10 cellular contexts compared by ENCODE assay signal in the genomic region with DNA sequence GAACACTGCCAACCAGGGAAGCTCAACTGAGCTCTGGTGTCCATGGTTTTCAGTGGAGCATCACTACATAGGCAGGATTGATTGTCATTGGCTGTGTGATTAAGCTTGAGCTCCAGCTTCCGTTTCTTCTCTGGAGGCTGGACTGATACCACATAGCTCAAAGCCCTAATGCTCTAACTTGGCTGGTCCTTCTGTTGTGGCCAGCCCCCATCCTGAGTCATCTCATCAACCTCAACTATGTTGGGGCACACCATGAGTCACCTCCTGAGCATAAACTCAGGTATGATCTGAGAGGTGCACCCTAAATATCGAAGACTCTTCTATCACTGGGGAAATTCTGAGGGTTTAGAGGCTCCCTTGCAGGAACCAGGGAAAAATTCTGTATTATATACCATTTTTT.
A peak's percentile ranks its signal among the peaks of the same experiment; 100 is the strongest.
DNase-seq lines count a peak whose midpoint lies in the region; ATAC-seq and TF ChIP-seq lines count a peak whose summit lies in the region.
"Had no signal": no experiment of that assay in that cellular context is flagged by ENCODE, and none has a peak within 500 bp of the region (broad histone marks: within the 10 kb centered on the region; RNA-seq: fewer than 3 reads in every experiment).

No MANE protein-coding gene starts in this region.

- peaks cover 11% of the 10 kb centered on the region for H3K27me3 Mint-ChIP-seq in T-helper 2 cell treated with Interferon-gamma antibody and Interleukin-4, amounts not matched to agents 5 μg/mL and 100 μg/mL, for 36 hours (ENCODE audit: low read depth)
- peaks cover 0 to 21% (median 5%) of the 10 kb centered on the region in 5 donors for H3K27me3 Mint-ChIP-seq in naive thymus-derived CD4-positive, alpha-beta T cell
- H3K27me3 Mint-ChIP-seq: naive B cell had no signal

- DNase-seq in T-helper 2 cell treated with Interferon-gamma antibody and Interleukin-4, amounts not matched to agents 5 μg/mL and 100 μg/mL, for 36 hours (ENCODE audit: low spot score), result peak; percentile 45
- DNase-seq in T-helper 2 cell (no peak), right cardiac atrium (no peak), left lobe of liver (ENCODE audit: low spot score) (no peak)
- peak in 1 of 9 donors; percentile 39 for DNase-seq in naive thymus-derived CD4-positive, alpha-beta T cell
- DNase-seq: naive B cell, NCI-H1092 treated with DMSO at 0.1 percent for 48 hours had no signal

- H3K36me3 ChIP-seq in naive thymus-derived CD4-positive, alpha-beta T cell (ENCODE audit: control insufficient read depth in 2 of 3, insufficient read depth in 3 of 3, low read length in 3 of 3), result no peaks in the 10 kb centered on the region

- H3K27ac ChIP-seq in naive thymus-derived CD4-positive, alpha-beta T cell (ENCODE audit: low read depth, low read length), result no peak overlapping the region
- H3K27ac ChIP-seq in right cardiac atrium (ENCODE audit: low read length), result no peak overlapping the region

- intact Hi-C loops in naive thymus-derived CD4-positive, alpha-beta T cell (cut with micrococcal nuclease), result loop anchor here in 1 of 2 donors (1.0 kb wide), 1 partner anchor 64 kb away; no protein-coding TSS in a partner anchor
- intact Hi-C loops in right cardiac atrium (cut with DNase I), result no loop called here

- no peaks in the 10 kb centered on the region for H3K27me3 ChIP-seq in naive thymus-derived CD4-positive, alpha-beta T cell (ENCODE audit: control insufficient read depth in 2 of 2, insufficient read depth in 2 of 2, low read length in 2 of 2)
- H3K27me3 ChIP-seq in right cardiac atrium (ENCODE audit: control insufficient read depth, insufficient read depth), result no peaks in the 10 kb centered on the region

- no peak overlapping the region for H3K27ac Mint-ChIP-seq in T-helper 2 cell treated with Interferon-gamma antibody and Interleukin-4, amounts not matched to agents 5 μg/mL and 100 μg/mL, for 36 hours
- no peak overlapping the region for H3K27ac Mint-ChIP-seq in naive thymus-derived CD4-positive, alpha-beta T cell

- peaks cover 7% of the 10 kb centered on the region for H3K9me3 Mint-ChIP-seq in T-helper 2 cell treated with Interferon-gamma antibody and Interleukin-4, amounts not matched to agents 5 μg/mL and 100 μg/mL, for 36 hours
- peaks cover 0 to 7% (median 2%) of the 10 kb centered on the region in 11 donors for H3K9me3 Mint-ChIP-seq in naive thymus-derived CD4-positive, alpha-beta T cell

- H3K4me3 ChIP-seq in naive thymus-derived CD4-positive, alpha-beta T cell (ENCODE audit: low read length), result no peak overlapping the region
- H3K4me3 ChIP-seq in right cardiac atrium (ENCODE audit: low read length), result no peak overlapping the region

- 78% methylated on average over 2 of the region's 2 CpGs for WGBS in right cardiac atrium

- H3K9me3 ChIP-seq in naive thymus-derived CD4-positive, alpha-beta T cell (ENCODE audit: control insufficient read depth in 2 of 3, low read length in 3 of 3), result no peaks in the 10 kb centered on the region
- no peaks in the 10 kb centered on the region for H3K9me3 ChIP-seq in right cardiac atrium (ENCODE audit: control insufficient read depth, low read length)

- H3K36me3 Mint-ChIP-seq in T-helper 2 cell treated with Interferon-gamma antibody and Interleukin-4, amounts not matched to agents 5 μg/mL and 100 μg/mL, for 36 hours (ENCODE audit: low read depth), result peaks cover 6% of the 10 kb centered on the region
- H3K36me3 Mint-ChIP-seq in naive thymus-derived CD4-positive, alpha-beta T cell, result peaks cover 0 to 7% (median 0%) of the 10 kb centered on the region in 5 donors
- H3K36me3 Mint-ChIP-seq: naive B cell had no signal

- CTCF ChIA-PET in naive thymus-derived CD4-positive, alpha-beta T cell (lab: Charles Lee), result no interaction called here

- no peaks in the 10 kb centered on the region for H3K4me1 ChIP-seq in naive thymus-derived CD4-positive, alpha-beta T cell (ENCODE audit: control insufficient read depth in 2 of 2, insufficient read depth in 2 of 2, low read length in 2 of 2)
- H3K4me1 ChIP-seq in right cardiac atrium (ENCODE audit: control insufficient read depth, insufficient read depth, low read length), result no peaks in the 10 kb centered on the region

- POLR2A ChIA-PET in naive thymus-derived CD4-positive, alpha-beta T cell (lab: Charles Lee), result no interaction called here

- H3K4me1 Mint-ChIP-seq in T-helper 2 cell treated with Interferon-gamma antibody and Interleukin-4, amounts not matched to agents 5 μg/mL and 100 μg/mL, for 36 hours (ENCODE audit: low read depth), result peaks cover 30% of the 10 kb centered on the region
- H3K4me1 Mint-ChIP-seq in naive thymus-derived CD4-positive, alpha-beta T cell, result peaks cover 0 to 35% (median 0%) of the 10 kb centered on the region in 7 donors

- ATAC-seq in HG02885 (IDR thresholded peaks at IDR 0.05; ENCODE audit: poor library complexity, unreplicated experiment) (peak; percentile 83), SK-N-SH treated with all-trans-retinoic acid at 6 μM for 48 hours (peak; percentile 74), right cardiac atrium (no peak), GM19324 (IDR thresholded peaks at IDR 0.05; ENCODE audit: low FRiP score, unreplicated experiment) (no peak), left lobe of liver (no peak)
- peak; percentile 37 for ATAC-seq in naive thymus-derived CD4-positive, alpha-beta T cell

- no peak overlapping the region for H3K4me3 Mint-ChIP-seq in T-helper 2 cell treated with Interferon-gamma antibody and Interleukin-4, amounts not matched to agents 5 μg/mL and 100 μg/mL, for 36 hours
- no peak overlapping the region for H3K4me3 Mint-ChIP-seq in naive thymus-derived CD4-positive, alpha-beta T cell

TF ChIP-seq in SK-N-SH treated with all-trans-retinoic acid at 6 μM for 48 hours, 23 proteins besides CTCF, POLR2A, EP300 and RAD21 (continues in another document):
- no peak for TF ChIP-seq OSR1 (CRISPR knock-in tag; IDR thresholded peaks at IDR 0.05)
- TF ChIP-seq ISL1 (CRISPR knock-in tag; IDR thresholded peaks at IDR 0.05), result no peak
- TF ChIP-seq, protein P1, sequence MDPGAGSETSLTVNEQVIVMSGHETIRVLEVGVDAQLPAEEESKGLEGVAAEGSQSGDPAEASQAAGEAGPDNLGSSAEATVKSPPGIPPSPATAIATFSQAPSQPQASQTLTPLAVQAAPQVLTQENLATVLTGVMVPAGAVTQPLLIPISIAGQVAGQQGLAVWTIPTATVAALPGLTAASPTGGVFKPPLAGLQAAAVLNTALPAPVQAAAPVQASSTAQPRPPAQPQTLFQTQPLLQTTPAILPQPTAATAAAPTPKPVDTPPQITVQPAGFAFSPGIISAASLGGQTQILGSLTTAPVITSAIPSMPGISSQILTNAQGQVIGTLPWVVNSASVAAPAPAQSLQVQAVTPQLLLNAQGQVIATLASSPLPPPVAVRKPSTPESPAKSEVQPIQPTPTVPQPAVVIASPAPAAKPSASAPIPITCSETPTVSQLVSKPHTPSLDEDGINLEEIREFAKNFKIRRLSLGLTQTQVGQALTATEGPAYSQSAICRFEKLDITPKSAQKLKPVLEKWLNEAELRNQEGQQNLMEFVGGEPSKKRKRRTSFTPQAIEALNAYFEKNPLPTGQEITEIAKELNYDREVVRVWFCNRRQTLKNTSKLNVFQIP (CRISPR knock-in tag; IDR thresholded peaks at IDR 0.05; ENCODE audit: borderline replicate concordance, low read depth), result no peak
- TF ChIP-seq ZFP30 (CRISPR knock-in tag; IDR thresholded peaks at IDR 0.05), result no peak
- TF ChIP-seq, protein P2, sequence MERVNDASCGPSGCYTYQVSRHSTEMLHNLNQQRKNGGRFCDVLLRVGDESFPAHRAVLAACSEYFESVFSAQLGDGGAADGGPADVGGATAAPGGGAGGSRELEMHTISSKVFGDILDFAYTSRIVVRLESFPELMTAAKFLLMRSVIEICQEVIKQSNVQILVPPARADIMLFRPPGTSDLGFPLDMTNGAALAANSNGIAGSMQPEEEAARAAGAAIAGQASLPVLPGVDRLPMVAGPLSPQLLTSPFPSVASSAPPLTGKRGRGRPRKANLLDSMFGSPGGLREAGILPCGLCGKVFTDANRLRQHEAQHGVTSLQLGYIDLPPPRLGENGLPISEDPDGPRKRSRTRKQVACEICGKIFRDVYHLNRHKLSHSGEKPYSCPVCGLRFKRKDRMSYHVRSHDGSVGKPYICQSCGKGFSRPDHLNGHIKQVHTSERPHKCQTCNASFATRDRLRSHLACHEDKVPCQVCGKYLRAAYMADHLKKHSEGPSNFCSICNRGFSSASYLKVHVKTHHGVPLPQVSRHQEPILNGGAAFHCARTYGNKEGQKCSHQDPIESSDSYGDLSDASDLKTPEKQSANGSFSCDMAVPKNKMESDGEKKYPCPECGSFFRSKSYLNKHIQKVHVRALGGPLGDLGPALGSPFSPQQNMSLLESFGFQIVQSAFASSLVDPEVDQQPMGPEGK (CRISPR knock-in tag; IDR thresholded peaks at IDR 0.05; ENCODE audit: borderline replicate concordance), result no peak
- no peak for TF ChIP-seq ZFP3 (CRISPR knock-in tag; IDR thresholded peaks at IDR 0.05)
- TF ChIP-seq ZNF565 (CRISPR knock-in tag; conservative IDR thresholded peaks at IDR 0.05; ENCODE audit: low read depth), result no peak
- no peak for TF ChIP-seq PPARA (CRISPR knock-in tag; IDR thresholded peaks at IDR 0.05; ENCODE audit: borderline replicate concordance)
- TF ChIP-seq, protein P3, sequence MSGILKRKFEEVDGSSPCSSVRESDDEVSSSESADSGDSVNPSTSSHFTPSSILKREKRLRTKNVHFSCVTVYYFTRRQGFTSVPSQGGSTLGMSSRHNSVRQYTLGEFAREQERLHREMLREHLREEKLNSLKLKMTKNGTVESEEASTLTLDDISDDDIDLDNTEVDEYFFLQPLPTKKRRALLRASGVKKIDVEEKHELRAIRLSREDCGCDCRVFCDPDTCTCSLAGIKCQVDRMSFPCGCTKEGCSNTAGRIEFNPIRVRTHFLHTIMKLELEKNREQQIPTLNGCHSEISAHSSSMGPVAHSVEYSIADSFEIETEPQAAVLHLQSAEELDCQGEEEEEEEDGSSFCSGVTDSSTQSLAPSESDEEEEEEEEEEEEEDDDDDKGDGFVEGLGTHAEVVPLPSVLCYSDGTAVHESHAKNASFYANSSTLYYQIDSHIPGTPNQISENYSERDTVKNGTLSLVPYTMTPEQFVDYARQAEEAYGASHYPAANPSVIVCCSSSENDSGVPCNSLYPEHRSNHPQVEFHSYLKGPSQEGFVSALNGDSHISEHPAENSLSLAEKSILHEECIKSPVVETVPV (CRISPR knock-in tag; IDR thresholded peaks at IDR 0.05), result no peak
- no peak for TF ChIP-seq ZC3H10 (CRISPR knock-in tag; IDR thresholded peaks at IDR 0.05)
- TF ChIP-seq CSDC2 (CRISPR knock-in tag; IDR thresholded peaks at IDR 0.05), result no peak
- TF ChIP-seq BACH2 (CRISPR knock-in tag; IDR thresholded peaks at IDR 0.05; ENCODE audit: borderline replicate concordance), result no peak
- TF ChIP-seq RARB (CRISPR knock-in tag; IDR thresholded peaks at IDR 0.05), result no peak
- TF ChIP-seq TOX (CRISPR knock-in tag; IDR thresholded peaks at IDR 0.05; ENCODE audit: borderline replicate concordance), result no peak

Comparison
In these comparisons a context has a peak if more than half of its experiments do, and no peak if none do; other contexts are left out.
1. ATAC-seq: peak in HG02885 (single experiment), SK-N-SH treated with all-trans-retinoic acid at 6 μM for 48 hours (single experiment) and naive thymus-derived CD4-positive, alpha-beta T cell (single experiment); none in right cardiac atrium (0 of 2), GM19324 (single experiment) and left lobe of liver (single experiment).